In genomic region chr2:57758686-57759085, GRCh38 we compare ENCODE assay signal across 20 cellular contexts.
A peak's percentile ranks its signal among the peaks of the same experiment; 100 is the strongest.
DNase-seq lines count a peak whose midpoint lies in the region; FAIRE-seq and TF ChIP-seq lines count a peak whose summit lies in the region.
"Had no signal": no experiment of that assay in that cellular context is flagged by ENCODE, and none has a peak within 500 bp of the region (broad histone marks: within the 10 kb centered on the region; RNA-seq: fewer than 3 reads in every experiment).

No MANE protein-coding gene starts in this region.

- H3K79me2 ChIP-seq in DOHH2 (ENCODE audit: control insufficient read depth, low read length), result no peaks in the 10 kb centered on the region

- H3K9ac ChIP-seq in BLaER1, result no peak overlapping the region

- H3K4me1 Mint-ChIP-seq in IgD-negative memory B cell, result peaks cover 24 to 29% (median 29%) of the 10 kb centered on the region in 3 donors
- H3K4me1 Mint-ChIP-seq in CD4-positive, alpha-beta memory T cell, result peaks cover 0 to 5% (median 2%) of the 10 kb centered on the region in 4 donors

- no peak overlapping the region for H3K4me3 ChIP-seq in BLaER1
- H3K4me3 ChIP-seq in DOHH2 (ENCODE audit: low read length), result 0 out of 2 replicates have a peak overlapping the region, but pooled peaks have one; percentile 42
- H3K4me3 ChIP-seq in small intestine (ENCODE audit: low read depth in 1 of 2, low read length in 2 of 2), result no peak overlapping the region
- H3K4me3 ChIP-seq in CD4-positive, alpha-beta memory T cell (ENCODE audit: low read length in 2 of 2), result no peak overlapping the region

- CTCF ChIA-PET in CD4-positive, alpha-beta memory T cell (lab: Charles Lee; ENCODE audit: partially characterized antibody), result interaction anchor here (1.1 to 1.6 kb wide), 2 partner anchors 9 to 10 kb away, joined by 3 to 18 read pairs; no protein-coding TSS in a partner anchor

- H3K4me1 ChIP-seq in BLaER1 (peaks cover 30% of the 10 kb centered on the region), DOHH2 (ENCODE audit: control insufficient read depth, low read length) (peaks cover 26% of the 10 kb centered on the region), small intestine (ENCODE audit: control insufficient read depth in 2 of 2, insufficient read depth in 1 of 2, low read depth in 1 of 2, low read length in 1 of 2) (no peaks in the 10 kb centered on the region)
- peaks cover 6% of the 10 kb centered on the region for H3K4me1 ChIP-seq in CD4-positive, alpha-beta memory T cell (ENCODE audit: insufficient read depth, low read length)

- H4K20me1 ChIP-seq in BLaER1 (no peaks in the 10 kb centered on the region), DOHH2 (ENCODE audit: control insufficient read depth, insufficient read depth, low read depth, low read length) (no peaks in the 10 kb centered on the region)

- peak; percentile 31 for DNase-seq in inferior parietal cortex (ENCODE audit: extremely low spot score)
- DNase-seq in small intestine, result no peak
- DNase-seq in CD4-positive, alpha-beta memory T cell, result no peak
- no peak for DNase-seq in activated T-cell treated with anti-CD3 and anti-CD28 coated beads for 4 hours
- DNase-seq: ACHN; AML-193; CD4-positive, CD25-positive, alpha-beta regulatory T cell; DND-41; GDM1; HFFc6; KBM-7; NCI-H2081; NCI-H510A; NCI-H82; T-helper 1 cell had no signal

- H3K4me2 ChIP-seq in BLaER1 (peak overlapping the region; percentile 88), DOHH2 (ENCODE audit: low read length) (peak overlapping the region; percentile 59)

- H3K9me3 ChIP-seq in BLaER1, result no peaks in the 10 kb centered on the region
- no peaks in the 10 kb centered on the region for H3K9me3 ChIP-seq in DOHH2 (ENCODE audit: control insufficient read depth, insufficient read depth, low read length)
- H3K9me3 ChIP-seq in small intestine (ENCODE audit: control insufficient read depth, low read depth), result no peaks in the 10 kb centered on the region
- H3K9me3 ChIP-seq in CD4-positive, alpha-beta memory T cell (ENCODE audit: control insufficient read depth in 1 of 2, low read length in 2 of 2), result no peaks in the 10 kb centered on the region

- no peaks in the 10 kb centered on the region for H3K9me3 Mint-ChIP-seq in IgD-negative memory B cell
- H3K9me3 Mint-ChIP-seq in CD4-positive, alpha-beta memory T cell, result no peaks in the 10 kb centered on the region
- H3K9me3 Mint-ChIP-seq: CD4-positive, CD25-positive, alpha-beta regulatory T cell; HFFc6 had no signal

- POLR2A ChIA-PET in CD4-positive, alpha-beta memory T cell (lab: Charles Lee; ENCODE audit: partially characterized antibody), result no interaction called here

- peak overlapping the region in 2 of 3 donors; percentile 14 to 18 for H3K27ac Mint-ChIP-seq in IgD-negative memory B cell
- no peak overlapping the region for H3K27ac Mint-ChIP-seq in CD4-positive, alpha-beta memory T cell
- H3K27ac Mint-ChIP-seq: CD4-positive, CD25-positive, alpha-beta regulatory T cell; HFFc6 had no signal

- FAIRE-seq in small intestine (lab: Jason Lieb, UNC), result no peak
- FAIRE-seq: HTR-8/SVneo had no signal

- no peak overlapping the region for H3K27ac ChIP-seq in BLaER1
- no peak overlapping the region for H3K27ac ChIP-seq in DOHH2 (ENCODE audit: low read depth, low read length)
- H3K27ac ChIP-seq in small intestine (ENCODE audit: low read depth in 1 of 2, low read length in 1 of 2), result no peak overlapping the region
- no peak overlapping the region for H3K27ac ChIP-seq in CD4-positive, alpha-beta memory T cell (ENCODE audit: low read depth, low read length)
- H3K27ac ChIP-seq: HL-60 had no signal

- H3K27me3 Mint-ChIP-seq in IgD-negative memory B cell, result no peaks in the 10 kb centered on the region
- H3K27me3 Mint-ChIP-seq in CD4-positive, alpha-beta memory T cell, result peaks cover 3 to 7% of the 10 kb centered on the region in 2 donors
- H3K27me3 Mint-ChIP-seq: CD4-positive, CD25-positive, alpha-beta regulatory T cell had no signal

- no peaks in the 10 kb centered on the region for H3F3A ChIP-seq in DOHH2 (ENCODE audit: control insufficient read depth, insufficient read depth)

- H3K27me3 ChIP-seq in BLaER1, result no peaks in the 10 kb centered on the region
- peaks cover 16% of the 10 kb centered on the region; the same call in 1 of the 2 replicates for H3K27me3 ChIP-seq in DOHH2 (ENCODE audit: control insufficient read depth, low read length)
- H3K27me3 ChIP-seq in small intestine (ENCODE audit: control insufficient read depth in 2 of 2, insufficient read depth in 2 of 2, low read length in 2 of 2), result no peaks in the 10 kb centered on the region
- no peaks in the 10 kb centered on the region for H3K27me3 ChIP-seq in CD4-positive, alpha-beta memory T cell (ENCODE audit: insufficient read depth, low read length)

- H3K36me3 ChIP-seq in BLaER1 (no peaks in the 10 kb centered on the region), DOHH2 (ENCODE audit: control insufficient read depth, low read length) (no peaks in the 10 kb centered on the region), small intestine (ENCODE audit: control insufficient read depth in 2 of 2, insufficient read depth in 2 of 2, low read length in 2 of 2) (no peaks in the 10 kb centered on the region)
- H3K36me3 ChIP-seq in CD4-positive, alpha-beta memory T cell (ENCODE audit: insufficient read depth, low read length), result no peaks in the 10 kb centered on the region

- H3K9me2 ChIP-seq in DOHH2 (replicated peaks; ENCODE audit: control insufficient read depth, low read length), result no peaks in the 10 kb centered on the region

- H3K4me3 Mint-ChIP-seq in IgD-negative memory B cell, result peak overlapping the region in 1 of 4 donors; percentile 33
- no peak overlapping the region for H3K4me3 Mint-ChIP-seq in CD4-positive, alpha-beta memory T cell
- H3K4me3 Mint-ChIP-seq: CD4-positive, CD25-positive, alpha-beta regulatory T cell; HFFc6 had no signal

- TF ChIP-seq CTCF in DOHH2 (IDR thresholded peaks at IDR 0.05; ENCODE audit: low read depth, low read length, poor library complexity, severe bottlenecking), result no peak

- no peaks in the 10 kb centered on the region for H3K36me3 Mint-ChIP-seq in IgD-negative memory B cell
- no peaks in the 10 kb centered on the region for H3K36me3 Mint-ChIP-seq in CD4-positive, alpha-beta memory T cell
- H3K36me3 Mint-ChIP-seq: CD4-positive, CD25-positive, alpha-beta regulatory T cell had no signal

- whole genome bisulfite sequencing in small intestine, 3 donors, result 61 to 67% (median 67%) methylated on average over 2 of the region's 2 CpGs

- intact Hi-C loops in CD4-positive, alpha-beta memory T cell (cut with micrococcal nuclease), result loop anchor here (10.0 kb wide), 1 partner anchor 686 kb away; no protein-coding TSS in a partner anchor

Comparison
In these comparisons a context has a peak if more than half of its experiments do, and no peak if none do; other contexts are left out.
1. H3K27ac Mint-ChIP-seq: peak in IgD-negative memory B cell (2 of 3); none in CD4-positive, alpha-beta memory T cell (0 of 7).